Comparison of ENCODE assay signal across 9 cellular contexts in genomic region chr10:74081192-74081803, GRCh38.
DNase-seq lines count a peak whose midpoint lies in the region; ATAC-seq and TF ChIP-seq lines count a peak whose summit lies in the region.
"Had no signal": no experiment of that assay in that cellular context is flagged by ENCODE, and none has a peak within 500 bp of the region (broad histone marks: within the 10 kb centered on the region; RNA-seq: fewer than 3 reads in every experiment).

No MANE protein-coding gene starts in this region.

- H3K4me1 ChIP-seq in CD4-positive, alpha-beta memory T cell (ENCODE audit: insufficient read depth, low read length) = peaks cover 17% of the 10 kb centered on the region
- peaks cover 43% of the 10 kb centered on the region for H3K4me1 ChIP-seq in OCI-LY3 (ENCODE audit: low read length)
- H3K4me1 ChIP-seq in left ventricle myocardium inferior = peaks cover 86% of the 10 kb centered on the region
- H3K4me1 ChIP-seq in sigmoid colon = peaks cover 0 to 60% (median 52%) of the 10 kb centered on the region in 4 donors

- H3K4me1 Mint-ChIP-seq in CD4-positive, alpha-beta memory T cell = peaks cover 22 to 48% (median 35%) of the 10 kb centered on the region in 4 donors

- H3K4me3 Mint-ChIP-seq in CD4-positive, alpha-beta memory T cell = peak overlapping the region in 1 of 8 donors; percentile 1

- no peaks in the 10 kb centered on the region for H3K9me3 ChIP-seq in CD4-positive, alpha-beta memory T cell (ENCODE audit: control insufficient read depth in 1 of 2, low read length in 2 of 2)
- H3K9me3 ChIP-seq in OCI-LY3 (ENCODE audit: insufficient read depth, low read length) (no peaks in the 10 kb centered on the region), left ventricle myocardium inferior (replicated peaks) (no peaks in the 10 kb centered on the region), sigmoid colon (no peaks in the 10 kb centered on the region)

- TF ChIP-seq CTCF in OCI-LY3 (IDR thresholded peaks at IDR 0.05; ENCODE audit: low read depth, low read length) (peak; percentile 58), left ventricle myocardium inferior (IDR thresholded peaks at IDR 0.05; ENCODE audit: borderline replicate concordance) (peak; percentile 82), sigmoid colon (IDR thresholded peaks at IDR 0.05) (peak; percentile 54 to 69 (median 62))

- H3K27ac Mint-ChIP-seq in CD4-positive, alpha-beta memory T cell = peak overlapping the region in 6 of 7 donors; percentile 1 to 76 (median 25)

- H3K36me3 Mint-ChIP-seq in CD4-positive, alpha-beta memory T cell = peaks cover 28 to 36% of the 10 kb centered on the region in 2 donors

- H3K27ac ChIP-seq in CD4-positive, alpha-beta memory T cell (ENCODE audit: low read depth, low read length) = no peak overlapping the region
- no peak overlapping the region for H3K27ac ChIP-seq in OCI-LY3 (ENCODE audit: low read length)
- H3K27ac ChIP-seq in left ventricle myocardium inferior (replicated peaks) = peak overlapping the region; percentile 40
- H3K27ac ChIP-seq in sigmoid colon = peak overlapping the region; percentile 27 to 58 (median 44)
- H3K27ac ChIP-seq: SK-N-MC had no signal

- no peaks in the 10 kb centered on the region for H3K79me2 ChIP-seq in OCI-LY3 (ENCODE audit: low read length)

- POLR2A ChIA-PET in CD4-positive, alpha-beta memory T cell (lab: Charles Lee; ENCODE audit: partially characterized antibody) = interaction anchor here (0.5 to 3.6 kb wide), 6 partner anchors 85 to 202 kb away, joined by 3 to 21 read pairs (median 4); no protein-coding TSS in a partner anchor

- 51 to 61% methylated on average over 4 of the region's 4 CpGs for WGBS in sigmoid colon, 2 donors

- peaks cover 2% of the 10 kb centered on the region; the same call in 1 of the 2 replicates for H4K20me1 ChIP-seq in OCI-LY3 (ENCODE audit: insufficient read depth, low read length)

- H3K4me3 ChIP-seq in CD4-positive, alpha-beta memory T cell (ENCODE audit: low read length in 2 of 2) = no peak overlapping the region
- H3K4me3 ChIP-seq in OCI-LY3 (ENCODE audit: low read length) (no peak overlapping the region), left ventricle myocardium inferior (no peak overlapping the region), sigmoid colon (no peak overlapping the region)
- H3K4me3 ChIP-seq: SK-N-MC had no signal

- no peak overlapping the region for H2AFZ ChIP-seq in OCI-LY3 (ENCODE audit: low read depth, low read length)

- no peaks in the 10 kb centered on the region for H3K27me3 ChIP-seq in CD4-positive, alpha-beta memory T cell (ENCODE audit: insufficient read depth, low read length)
- H3K27me3 ChIP-seq in OCI-LY3 (ENCODE audit: low read depth, low read length) (peaks cover 11% of the 10 kb centered on the region; the same call in 1 of the 2 replicates), left ventricle myocardium inferior (ENCODE audit: low read depth) (no peaks in the 10 kb centered on the region), sigmoid colon (no peaks in the 10 kb centered on the region)

- DNase-seq in CD4-positive, alpha-beta memory T cell = peak in 4 of 5 donors; percentile 45 to 55 (median 49)
- peak; percentile 65 for DNase-seq in HCEC 1CT
- peak; percentile 28 for DNase-seq in activated naive CD4-positive, alpha-beta T cell treated with anti-CD3 and anti-CD28 coated beads, Interleukin-2, amount 50 U/mL, for 16 hours
- DNase-seq in left ventricle myocardium inferior = no peak
- peak; percentile 69 for DNase-seq in sigmoid colon

- H3K27me3 Mint-ChIP-seq in CD4-positive, alpha-beta memory T cell = no peaks in the 10 kb centered on the region

- no peak overlapping the region for H3K4me2 ChIP-seq in OCI-LY3 (ENCODE audit: low read length)

- no peaks in the 10 kb centered on the region for H3K9me3 Mint-ChIP-seq in CD4-positive, alpha-beta memory T cell

- no peak for TF ChIP-seq POLR2A in sigmoid colon (IDR thresholded peaks at IDR 0.05)

- no peak for ATAC-seq in HG02610 (IDR thresholded peaks at IDR 0.05; ENCODE audit: unreplicated experiment)
- ATAC-seq in HG02852 (IDR thresholded peaks at IDR 0.05; ENCODE audit: unreplicated experiment) = no peak

- CTCF ChIA-PET in CD4-positive, alpha-beta memory T cell (lab: Charles Lee; ENCODE audit: partially characterized antibody) = interaction anchor here (0.6 to 7.0 kb wide), 40 partner anchors 8 to 222 kb away, joined by 3 to 150 read pairs (median 4); partner anchors contain the start of genes ADK and AP3M1

- H3K9ac ChIP-seq in OCI-LY3 (ENCODE audit: low read length) = no peak overlapping the region

- no peak for TF ChIP-seq EP300 in sigmoid colon (IDR thresholded peaks at IDR 0.05)

- H3K36me3 ChIP-seq in CD4-positive, alpha-beta memory T cell (ENCODE audit: insufficient read depth, low read length) = peaks cover 11% of the 10 kb centered on the region
- H3K36me3 ChIP-seq in OCI-LY3 (replicated peaks; ENCODE audit: low read depth, low read length) = no peaks in the 10 kb centered on the region
- H3K36me3 ChIP-seq in left ventricle myocardium inferior = peaks cover 47% of the 10 kb centered on the region
- H3K36me3 ChIP-seq in sigmoid colon = peaks cover 0 to 47% (median 9%) of the 10 kb centered on the region in 4 donors

- intact Hi-C loops in CD4-positive, alpha-beta memory T cell (cut with micrococcal nuclease) = loop anchor here (1.0 kb wide), 5 partner anchors 83 to 232 kb away; partner anchors contain the start of gene VCL
- intact Hi-C loops in left ventricle myocardium inferior (cut with micrococcal nuclease) (loop anchor here (5.0 to 10.0 kb wide), 2 partner anchors 76 to 194 kb away; no protein-coding TSS in a partner anchor), sigmoid colon (cut with DNase I) (loop anchor here (1.0 to 5.0 kb wide), 4 partner anchors 82 to 195 kb away; partner anchors contain the start of gene VCL)

Comparison
In these comparisons a context has a peak if more than half of its experiments do, and no peak if none do; other contexts are left out.
1. H3K27ac ChIP-seq: peak in left ventricle myocardium inferior (single experiment) and sigmoid colon (4 of 4); none in CD4-positive, alpha-beta memory T cell (single experiment) and OCI-LY3 (single experiment).
2. Peak in every context shown above with its lines, with median percentiles within 50 percentile points of each other: CTCF ChIP-seq.